In the genomic region with DNA sequence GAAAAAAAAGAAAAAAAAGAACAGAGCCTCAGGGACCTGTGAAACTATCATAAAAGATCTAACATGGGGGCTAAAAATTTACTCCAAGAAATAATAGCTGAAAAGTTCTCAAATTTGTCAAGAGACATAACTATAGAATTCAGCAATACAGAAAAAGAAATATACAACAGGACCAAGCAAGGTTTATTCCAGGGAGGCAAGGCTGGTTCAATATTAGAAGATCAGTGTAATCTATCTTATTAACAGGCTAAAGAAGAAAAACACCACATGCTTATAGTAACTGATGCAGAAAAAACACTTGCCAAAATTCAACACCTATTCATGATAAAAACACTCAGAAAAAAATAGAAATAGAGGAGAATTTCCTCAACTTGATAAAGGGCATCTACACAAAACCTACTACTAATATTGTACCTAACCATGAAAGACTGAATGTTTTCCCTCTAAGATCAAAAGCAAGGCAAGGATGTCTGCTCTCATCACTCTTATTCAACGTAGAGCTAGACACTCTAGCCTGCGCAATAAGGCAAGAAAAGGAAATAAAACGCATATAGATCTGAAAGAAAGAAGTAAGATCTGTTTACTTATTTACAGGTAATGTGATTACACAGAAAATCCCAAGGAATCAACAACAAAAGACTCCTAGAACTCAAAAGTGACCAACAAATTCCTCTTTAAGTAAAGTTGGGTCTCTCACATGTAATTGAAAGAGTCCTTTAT, we compare ENCODE assay signal across 1 cellular context.
TF ChIP-seq lines count a peak whose summit lies in the region.

No MANE protein-coding gene starts in this region.

TF ChIP-seq in K562, 482 proteins besides CTCF, POLR2A, EP300 and RAD21:
- no peak for TF ChIP-seq NFXL1 (CRISPR knock-in tag; IDR thresholded peaks at IDR 0.05)
- no peak for TF ChIP-seq TAF15 (IDR thresholded peaks at IDR 0.05; ENCODE audit: low read depth, low read length)
- no peak for TF ChIP-seq POLR2H (tag; IDR thresholded peaks at IDR 0.05; ENCODE audit: low read depth)
- peak; percentile 63 for TF ChIP-seq RBM25 (IDR thresholded peaks at IDR 0.05; ENCODE audit: low read depth, low read length, severe bottlenecking)
- peak; percentile 47; the same call in 1 of the 2 replicates for TF ChIP-seq TRIM28 (IDR thresholded peaks at IDR 0.05)
- 0 out of 2 replicates have a peak, but pooled peaks have one; percentile 8 for TF ChIP-seq BCOR (IDR thresholded peaks at IDR 0.05)
- TF ChIP-seq MAFF (IDR thresholded peaks at IDR 0.05; ENCODE audit: low read length): no peak
- TF ChIP-seq, protein P1, sequence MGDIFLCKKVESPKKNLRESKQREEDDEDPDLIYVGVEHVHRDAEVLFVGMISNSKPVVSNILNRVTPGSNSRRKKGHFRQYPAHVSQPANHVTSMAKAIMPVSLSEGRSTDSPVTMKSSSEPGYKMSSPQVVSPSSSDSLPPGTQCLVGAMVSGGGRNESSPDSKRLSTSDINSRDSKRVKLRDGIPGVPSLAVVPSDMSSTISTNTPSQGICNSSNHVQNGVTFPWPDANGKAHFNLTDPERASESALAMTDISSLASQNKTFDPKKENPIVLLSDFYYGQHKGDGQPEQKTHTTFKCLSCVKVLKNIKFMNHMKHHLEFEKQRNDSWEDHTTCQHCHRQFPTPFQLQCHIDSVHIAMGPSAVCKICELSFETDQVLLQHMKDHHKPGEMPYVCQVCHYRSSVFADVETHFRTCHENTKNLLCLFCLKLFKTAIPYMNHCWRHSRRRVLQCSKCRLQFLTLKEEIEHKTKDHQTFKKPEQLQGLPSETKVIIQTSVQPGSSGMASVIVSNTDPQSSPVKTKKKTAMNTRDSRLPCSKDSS (IDR thresholded peaks at IDR 0.05; ENCODE audit: low read depth, partially characterized antibody): peak; percentile 73
- peak; percentile 52 for TF ChIP-seq ZNF512 (tag; IDR thresholded peaks at IDR 0.05)
- TF ChIP-seq, protein P2, sequence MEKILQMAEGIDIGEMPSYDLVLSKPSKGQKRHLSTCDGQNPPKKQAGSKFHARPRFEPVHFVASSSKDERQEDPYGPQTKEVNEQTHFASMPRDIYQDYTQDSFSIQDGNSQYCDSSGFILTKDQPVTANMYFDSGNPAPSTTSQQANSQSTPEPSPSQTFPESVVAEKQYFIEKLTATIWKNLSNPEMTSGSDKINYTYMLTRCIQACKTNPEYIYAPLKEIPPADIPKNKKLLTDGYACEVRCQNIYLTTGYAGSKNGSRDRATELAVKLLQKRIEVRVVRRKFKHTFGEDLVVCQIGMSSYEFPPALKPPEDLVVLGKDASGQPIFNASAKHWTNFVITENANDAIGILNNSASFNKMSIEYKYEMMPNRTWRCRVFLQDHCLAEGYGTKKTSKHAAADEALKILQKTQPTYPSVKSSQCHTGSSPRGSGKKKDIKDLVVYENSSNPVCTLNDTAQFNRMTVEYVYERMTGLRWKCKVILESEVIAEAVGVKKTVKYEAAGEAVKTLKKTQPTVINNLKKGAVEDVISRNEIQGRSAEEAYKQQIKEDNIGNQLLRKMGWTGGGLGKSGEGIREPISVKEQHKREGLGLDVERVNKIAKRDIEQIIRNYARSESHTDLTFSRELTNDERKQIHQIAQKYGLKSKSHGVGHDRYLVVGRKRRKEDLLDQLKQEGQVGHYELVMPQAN (IDR thresholded peaks at IDR 0.05; ENCODE audit: borderline replicate concordance): no peak
- peak in 1 of 2 experiments; percentile 82; a peak in 2 of 3 replicates for TF ChIP-seq CBX3 (IDR thresholded peaks at IDR 0.05; ENCODE audit: borderline replicate concordance in 1 of 2, low read length in 2 of 2)
- 0 out of 2 replicates have a peak, but pooled peaks have one; percentile 1 for TF ChIP-seq VEZF1 (CRISPR knock-in tag; IDR thresholded peaks at IDR 0.05)
- no peak for TF ChIP-seq ARNT (IDR thresholded peaks at IDR 0.05)
- TF ChIP-seq RBBP5 (IDR thresholded peaks at IDR 0.05; ENCODE audit: borderline replicate concordance, insufficient read depth, low read length, poor library complexity, severe bottlenecking): no peak
- TF ChIP-seq ZNF239 (CRISPR knock-in tag; IDR thresholded peaks at IDR 0.05): no peak
- no peak for TF ChIP-seq CBX8 (IDR thresholded peaks at IDR 0.05; ENCODE audit: borderline replicate concordance, extremely low read depth, low read depth, low read length, poor library complexity, severe bottlenecking)
- no peak for TF ChIP-seq HNRNPL (IDR thresholded peaks at IDR 0.05; ENCODE audit: low read depth, low read length)
- no peak for TF ChIP-seq ZHX1 (conservative IDR thresholded peaks at IDR 0.05; ENCODE audit: low read length)
- TF ChIP-seq ZNF324 (CRISPR knock-in tag; IDR thresholded peaks at IDR 0.05): peak; percentile 91
